In genomic region chrX:110317820-110318663, GRCh38 we compare ENCODE assay signal across 8 cellular contexts.
DNase-seq lines count a peak whose midpoint lies in the region; TF ChIP-seq lines count a peak whose summit lies in the region.

TSS of gene AMMECR1 (minus strand) at chrX:110318085. CDS start at chrX:110318071, 14 bp downstream.

- peak within 1 kb of the TSS; percentile 52 for H3K4me2 ChIP-seq in MM.1S (ENCODE audit: low read depth, low read length)

- H3K27ac ChIP-seq in MM.1S (ENCODE audit: low read length) (peak within 1 kb of the TSS; percentile 82; the same call in 1 of the 2 replicates), neutrophil (peak within 1 kb of the TSS; percentile 35), subcutaneous abdominal adipose tissue (ENCODE audit: low read depth, low read length) (peak within 1 kb of the TSS; percentile 31)

- H3K4me1 ChIP-seq in ES-I3 (ENCODE audit: insufficient read depth, low read length) (peaks cover 28% of the 10 kb centered on the region), HAP-1 (peaks cover 25% of the 10 kb centered on the region), MM.1S (ENCODE audit: low read length) (peaks cover 4% of the 10 kb centered on the region; the same call in 1 of the 2 replicates), neutrophil (ENCODE audit: control insufficient read depth in 1 of 2, insufficient read depth in 1 of 2, low read depth in 1 of 2, low read length in 1 of 2) (peaks cover 5 to 10% of the 10 kb centered on the region in 2 experiments), subcutaneous abdominal adipose tissue (ENCODE audit: control insufficient read depth in 5 of 5, insufficient read depth in 5 of 5, low read length in 5 of 5) (peaks cover 0 to 6% (median 5%) of the 10 kb centered on the region in 5 donors)

- H3F3A ChIP-seq in MM.1S (ENCODE audit: insufficient read depth, low read length): no peaks in the 10 kb centered on the region

- H2AFZ ChIP-seq in MM.1S (ENCODE audit: low read length): peak within 1 kb of the TSS; percentile 74

- H3K27me3 ChIP-seq in HAP-1 (ENCODE audit: low read depth) (no peaks in the 10 kb centered on the region), MM.1S (replicated peaks; ENCODE audit: insufficient read depth, low read length) (no peaks in the 10 kb centered on the region), neutrophil (peaks cover 26% of the 10 kb centered on the region), subcutaneous abdominal adipose tissue (ENCODE audit: control insufficient read depth in 5 of 5, insufficient read depth in 4 of 5, low read length in 5 of 5) (no peaks in the 10 kb centered on the region)

- peak; percentile 82 to 91 for DNase-seq in HAP-1 (ENCODE audit: low spot score in 2 of 2)
- DNase-seq in MM.1S: peak; percentile 83
- peak; percentile 12 for DNase-seq in SHP77 treated with DMSO at 0.1 percent for 48 hours (lab: John Stamatoyannopoulos, UW)
- peak; percentile 72 for DNase-seq in activated gamma-delta T cell treated with Interleukin-2 at 50 U/mL for 16 hours
- DNase-seq in foreskin melanocyte: peak; percentile 63

- in situ Hi-C loops in HAP-1 (cut with MboI; ENCODE audit: low sequenced_read_pairs): no loop called here

- peak within 1 kb of the TSS; percentile 76 for H3K9ac ChIP-seq in ES-I3 (ENCODE audit: low read depth, low read length)
- peak within 1 kb of the TSS; percentile 88 for H3K9ac ChIP-seq in MM.1S (ENCODE audit: low read length)
- peak within 1 kb of the TSS in 4 of 5 donors; percentile 44 to 79 (median 68) for H3K9ac ChIP-seq in subcutaneous abdominal adipose tissue (ENCODE audit: low read length in 5 of 5)

- no peaks in the 10 kb centered on the region for H3K9me3 ChIP-seq in ES-I3 (ENCODE audit: control insufficient read depth, insufficient read depth, low read length)
- H3K9me3 ChIP-seq in HAP-1: no peaks in the 10 kb centered on the region
- H3K9me3 ChIP-seq in MM.1S (replicated peaks; ENCODE audit: insufficient read depth, low read length): no peaks in the 10 kb centered on the region
- no peaks in the 10 kb centered on the region for H3K9me3 ChIP-seq in neutrophil
- H3K9me3 ChIP-seq in subcutaneous abdominal adipose tissue (ENCODE audit: control insufficient read depth in 5 of 5, low read length in 5 of 5): peaks cover 0 to 2% (median 0%) of the 10 kb centered on the region in 5 donors

- TF ChIP-seq CTCF in MM.1S (IDR thresholded peaks at IDR 0.05; ENCODE audit: low read length) (no peak), neutrophil (IDR thresholded peaks at IDR 0.05) (no peak)

- no peaks in the 10 kb centered on the region for H3K36me3 ChIP-seq in ES-I3 (ENCODE audit: insufficient read depth, low read length)
- H3K36me3 ChIP-seq in HAP-1 (replicated peaks): no peaks in the 10 kb centered on the region; the same call in 1 of the 2 replicates
- H3K36me3 ChIP-seq in MM.1S (replicated peaks; ENCODE audit: insufficient read depth, low read length): no peaks in the 10 kb centered on the region
- no peaks in the 10 kb centered on the region for H3K36me3 ChIP-seq in neutrophil
- H3K36me3 ChIP-seq in subcutaneous abdominal adipose tissue (ENCODE audit: control insufficient read depth in 5 of 5, insufficient read depth in 5 of 5, low read length in 5 of 5): no peaks in the 10 kb centered on the region

- H3K4me3 ChIP-seq in HAP-1: peak within 1 kb of the TSS; percentile 89
- H3K4me3 ChIP-seq in MM.1S (ENCODE audit: low read length): peak within 1 kb of the TSS; percentile 79
- peak within 1 kb of the TSS; percentile 63 to 67 for H3K4me3 ChIP-seq in neutrophil (ENCODE audit: low read depth in 1 of 2, low read length in 1 of 2)
- peak within 1 kb of the TSS; percentile 73 to 90 (median 79) for H3K4me3 ChIP-seq in subcutaneous abdominal adipose tissue (ENCODE audit: low read depth in 1 of 5, low read length in 5 of 5)

- no peaks in the 10 kb centered on the region for H3K9me2 ChIP-seq in MM.1S (replicated peaks; ENCODE audit: insufficient read depth, low read length)

- peaks cover 48% of the 10 kb centered on the region for H3K79me2 ChIP-seq in MM.1S (ENCODE audit: low read length)

- no peaks in the 10 kb centered on the region for H4K20me1 ChIP-seq in MM.1S (ENCODE audit: insufficient read depth, low read length)

Comparison
In these comparisons a context has a peak if more than half of its experiments do, and no peak if none do; other contexts are left out.
1. Peak in every context shown above with its lines: DNase-seq, H3K4me3 ChIP-seq and H3K27ac ChIP-seq.
2. DNase-seq: peak in every context shown above with its lines; median percentile 86 in HAP-1; 83 in MM.1S; 72 in activated gamma-delta T cell treated with Interleukin-2 at 50 U/mL for 16 hours; 63 in foreskin melanocyte; 12 in SHP77 treated with DMSO at 0.1 percent for 48 hours.
3. H3K27ac ChIP-seq: peak in every context shown above with its lines; median percentile 82 in MM.1S; 35 in neutrophil; 31 in subcutaneous abdominal adipose tissue.